In the genomic region with DNA sequence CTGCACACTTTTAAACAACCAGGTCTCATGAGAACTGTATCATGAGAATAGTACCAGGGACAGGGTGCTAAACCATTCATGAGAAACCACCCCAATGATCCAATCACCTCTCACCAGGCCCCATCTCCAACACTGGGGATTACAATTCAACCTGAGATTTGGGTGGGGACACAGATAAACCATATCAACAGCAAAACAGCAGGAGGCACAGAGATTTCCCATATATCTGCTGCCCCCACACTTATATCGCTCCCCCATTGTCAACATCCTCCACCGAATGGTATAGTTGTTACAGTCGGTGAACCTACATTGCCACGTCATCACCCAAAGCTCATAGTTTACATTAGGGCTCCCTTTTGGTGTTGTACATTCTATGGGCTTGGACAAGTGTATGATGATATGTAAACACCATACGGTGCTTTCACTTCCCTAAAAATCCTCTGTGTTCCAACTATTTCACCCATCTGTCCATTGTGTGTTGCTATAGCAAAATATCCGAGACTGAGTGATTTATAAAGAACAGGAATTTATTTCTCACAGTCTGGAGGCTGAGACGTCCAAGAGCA, we compare ENCODE assay signal across 13 cellular contexts.
"Had no signal": no experiment of that assay in that cellular context is flagged by ENCODE, and none has a peak within 500 bp of the region (broad histone marks: within the 10 kb centered on the region; RNA-seq: fewer than 3 reads in every experiment).

No MANE protein-coding gene starts in this region.

- H3K36me3 ChIP-seq: adrenal gland, gastroesophageal sphincter, thyroid gland, vagina had no signal

- H3K4me3 ChIP-seq: adrenal gland, dorsolateral prefrontal cortex, gastroesophageal sphincter, thyroid gland, vagina had no signal

- H3K4me1 ChIP-seq: adrenal gland, gastroesophageal sphincter, thyroid gland, vagina had no signal

- DNase-seq: activated CD4-positive, alpha-beta T cell treated with anti-CD3 and anti-CD28 coated beads, Interleukin-2, amount 50 U/mL, for 48 hours; activated CD4-positive, CD25-positive, alpha-beta regulatory T cell treated with anti-CD3 and anti-CD28 coated beads, Interleukin-2, amount 50 U/mL, for 72 hours; adrenal gland; dorsolateral prefrontal cortex; endodermal cell; islet precursor cell; posterior cingulate gyrus; retina; stimulated activated CD4-positive, alpha-beta T cell treated with anti-CD3 and anti-CD28 coated beads, Interleukin-2, amount 100 ng/mL, for 48 hours; T1000; thyroid gland had no signal

- H3K9me3 ChIP-seq: adrenal gland, gastroesophageal sphincter, thyroid gland, vagina had no signal

- H3K27me3 ChIP-seq: adrenal gland, gastroesophageal sphincter, thyroid gland, vagina had no signal

- H3K27ac ChIP-seq: adrenal gland, dorsolateral prefrontal cortex, gastroesophageal sphincter, thyroid gland, vagina had no signal
